In genomic region chr4:20618729-20619128, GRCh38 we compare ENCODE assay signal across 25 cellular contexts.
DNase-seq lines count a peak whose midpoint lies in the region; ATAC-seq and TF ChIP-seq lines count a peak whose summit lies in the region.
"Had no signal": no experiment of that assay in that cellular context is flagged by ENCODE, and none has a peak within 500 bp of the region (broad histone marks: within the 10 kb centered on the region; RNA-seq: fewer than 3 reads in every experiment).

No MANE protein-coding gene starts in this region.

- H3K27me3 ChIP-seq in endodermal cell (ENCODE audit: control insufficient read depth, insufficient read depth, low read length, poor library complexity, severe bottlenecking) (no peaks in the 10 kb centered on the region), upper lobe of right lung (no peaks in the 10 kb centered on the region)
- H3K27me3 ChIP-seq: BLaER1, brain microvascular endothelial cell, gastrocnemius medialis, transverse colon had no signal

- BruUV-seq in OCI-LY7 (replicated peaks; lab: Mats Ljungman, UMichigan): no TSS peak

- TF ChIP-seq CTCF in endodermal cell (conservative IDR thresholded peaks at IDR 0.05): no peak
- TF ChIP-seq CTCF in nephron progenitor cell (IDR thresholded peaks at IDR 0.05): no peak
- TF ChIP-seq CTCF in upper lobe of right lung (IDR thresholded peaks at IDR 0.05): no peak
- no peak for TF ChIP-seq CTCF in OCI-LY7 (conservative IDR thresholded peaks at IDR 0.05; ENCODE audit: low read length)

- no peak overlapping the region for H2AFZ ChIP-seq in OCI-LY7 (ENCODE audit: low read length)

- H4K20me1 ChIP-seq in OCI-LY7 (ENCODE audit: insufficient read depth, low read length): no peaks in the 10 kb centered on the region
- H4K20me1 ChIP-seq: BLaER1 had no signal

- POLR2A ChIA-PET in OCI-LY7 (lab: Charles Lee): no interaction called here

- H3K4me2 ChIP-seq in OCI-LY7 (ENCODE audit: low read length): no peak overlapping the region
- H3K4me2 ChIP-seq: BLaER1 had no signal

- H3K4me3 ChIP-seq in endodermal cell (ENCODE audit: low read length) (no peak overlapping the region), upper lobe of right lung (no peak overlapping the region), OCI-LY7 (ENCODE audit: low read depth, low read length, poor library complexity, severe bottlenecking) (no peak overlapping the region)
- H3K4me3 ChIP-seq: BLaER1, gastrocnemius medialis, prostate gland, transverse colon had no signal

- no peaks in the 10 kb centered on the region for H3K36me3 ChIP-seq in endodermal cell (ENCODE audit: control insufficient read depth, insufficient read depth, low read length)
- no peaks in the 10 kb centered on the region for H3K36me3 ChIP-seq in upper lobe of right lung
- no peaks in the 10 kb centered on the region for H3K36me3 ChIP-seq in OCI-LY7 (ENCODE audit: insufficient read depth, low read length)
- H3K36me3 ChIP-seq: BLaER1, brain microvascular endothelial cell, gastrocnemius medialis, neutrophil, prostate gland, transverse colon had no signal

- no peaks in the 10 kb centered on the region for H3K79me2 ChIP-seq in OCI-LY7 (ENCODE audit: insufficient read depth, low read depth, low read length)

- WGBS in endodermal cell (ENCODE audit: insufficient coverage in 1 of 2, insufficient read length in 1 of 2), 2 experiments: 72 to 82% methylated on average over 7 to 11 of the region's 12 CpGs

- H3K4me3 Mint-ChIP-seq in endodermal cell: no peak overlapping the region
- no peak overlapping the region for H3K4me3 Mint-ChIP-seq in nephron progenitor cell
- H3K4me3 Mint-ChIP-seq: activated CD8-positive, alpha-beta T cell treated with anti-CD3 and anti-CD28 coated beads for 36 hours; activated naive CD4-positive, alpha-beta T cell treated with anti-CD3 and anti-CD28 coated beads, Interleukin-2, amount 10 ng/mL, durations not matched to agents 7 days and 5 days; immature natural killer cell; memory B cell; stimulated activated effector memory CD8-positive, alpha-beta T cell treated with anti-CD3 and anti-CD28 coated beads, Interleukin-12 subunit alpha, Interleukin-12 subunit beta, amount 100 ng/mL, for 72 hours; T-helper 2 cell treated with Interferon-gamma antibody and Interleukin-4, amounts not matched to agents 5 μg/mL and 100 μg/mL, for 36 hours had no signal

- H3K36me3 Mint-ChIP-seq in endodermal cell (ENCODE audit: low read depth) (no peaks in the 10 kb centered on the region), nephron progenitor cell (ENCODE audit: low read depth) (peaks cover 48% of the 10 kb centered on the region)
- H3K36me3 Mint-ChIP-seq: activated naive CD4-positive, alpha-beta T cell treated with anti-CD3 and anti-CD28 coated beads, Interleukin-2, amount 10 ng/mL, durations not matched to agents 7 days and 5 days; memory B cell; stimulated activated effector memory CD8-positive, alpha-beta T cell treated with anti-CD3 and anti-CD28 coated beads, Interleukin-12 subunit alpha, Interleukin-12 subunit beta, amount 100 ng/mL, for 72 hours had no signal

- no peaks in the 10 kb centered on the region for H3K9me3 Mint-ChIP-seq in endodermal cell
- no peaks in the 10 kb centered on the region for H3K9me3 Mint-ChIP-seq in nephron progenitor cell
- H3K9me3 Mint-ChIP-seq: activated CD8-positive, alpha-beta T cell treated with anti-CD3 and anti-CD28 coated beads for 36 hours; activated naive CD4-positive, alpha-beta T cell treated with anti-CD3 and anti-CD28 coated beads, Interleukin-2, amount 10 ng/mL, durations not matched to agents 7 days and 5 days; memory B cell; stimulated activated effector memory CD8-positive, alpha-beta T cell treated with anti-CD3 and anti-CD28 coated beads, Interleukin-12 subunit alpha, Interleukin-12 subunit beta, amount 100 ng/mL, for 72 hours; T-helper 2 cell treated with Interferon-gamma antibody and Interleukin-4, amounts not matched to agents 5 μg/mL and 100 μg/mL, for 36 hours had no signal

- H3K27ac Mint-ChIP-seq in endodermal cell: peak overlapping the region; percentile 70
- peak overlapping the region; percentile 95 for H3K27ac Mint-ChIP-seq in nephron progenitor cell
- H3K27ac Mint-ChIP-seq: activated CD8-positive, alpha-beta T cell treated with anti-CD3 and anti-CD28 coated beads for 36 hours; activated naive CD4-positive, alpha-beta T cell treated with anti-CD3 and anti-CD28 coated beads, Interleukin-2, amount 10 ng/mL, durations not matched to agents 7 days and 5 days; immature natural killer cell; memory B cell; stimulated activated effector memory CD8-positive, alpha-beta T cell treated with anti-CD3 and anti-CD28 coated beads, Interleukin-12 subunit alpha, Interleukin-12 subunit beta, amount 100 ng/mL, for 72 hours; T-helper 2 cell treated with Interferon-gamma antibody and Interleukin-4, amounts not matched to agents 5 μg/mL and 100 μg/mL, for 36 hours had no signal

- CTCF ChIA-PET in OCI-LY7 (lab: Charles Lee; ENCODE audit: unreplicated experiment): no interaction called here

- peak; percentile 22 for DNase-seq in NCI-H187 treated with DMSO at 0.1 percent for 48 hours (lab: John Stamatoyannopoulos, UW)
- peak; percentile 49 for DNase-seq in endodermal cell
- peak; percentile 6 for DNase-seq in nephron progenitor cell
- no peak for DNase-seq in upper lobe of right lung
- no peak for DNase-seq in globus pallidus (ENCODE audit: low spot score)
- DNase-seq in DMS153 (lab: John Stamatoyannopoulos, UW): no peak
- DNase-seq in OCI-LY7 (ENCODE audit: low spot score): no peak
- DNase-seq: activated CD8-positive, alpha-beta T cell treated with anti-CD3 and anti-CD28 coated beads for 36 hours; activated naive CD4-positive, alpha-beta T cell treated with anti-CD3 and anti-CD28 coated beads, Interleukin-2, amount 10 ng/mL, durations not matched to agents 7 days and 5 days; brain microvascular endothelial cell; immature natural killer cell; KBM-7; left cardiac atrium; NCI-H1105 treated with DMSO at 0.1 percent for 48 hours; NCI-H2029; NCI-H526; SHP77 treated with DMSO at 0.1 percent for 48 hours had no signal

- H3K27me3 Mint-ChIP-seq in endodermal cell (ENCODE audit: insufficient read depth): no peaks in the 10 kb centered on the region
- H3K27me3 Mint-ChIP-seq in nephron progenitor cell (ENCODE audit: low read depth, poor library complexity): no peaks in the 10 kb centered on the region
- H3K27me3 Mint-ChIP-seq: activated naive CD4-positive, alpha-beta T cell treated with anti-CD3 and anti-CD28 coated beads, Interleukin-2, amount 10 ng/mL, durations not matched to agents 7 days and 5 days had no signal

- intact Hi-C loops in upper lobe of right lung (cut with DNase I): no loop called here
- intact Hi-C loops in OCI-LY7 (cut with micrococcal nuclease; ENCODE audit: unreplicated experiment): no loop called here

- H3K9ac ChIP-seq in endodermal cell (ENCODE audit: extremely low read depth, low read length, poor library complexity, severe bottlenecking): no peak overlapping the region
- H3K9ac ChIP-seq: BLaER1 had no signal

- peaks cover 4% of the 10 kb centered on the region for H3K4me1 Mint-ChIP-seq in endodermal cell
- peaks cover 51% of the 10 kb centered on the region for H3K4me1 Mint-ChIP-seq in nephron progenitor cell

- no peak for ATAC-seq in upper lobe of right lung
- ATAC-seq: activated CD8-positive, alpha-beta T cell treated with anti-CD3 and anti-CD28 coated beads for 36 hours; gastrocnemius medialis; stimulated activated effector memory CD8-positive, alpha-beta T cell treated with anti-CD3 and anti-CD28 coated beads, Interleukin-12 subunit alpha, Interleukin-12 subunit beta, amount 100 ng/mL, for 72 hours had no signal

- H3K27ac ChIP-seq in endodermal cell (ENCODE audit: low read depth, low read length) (peak overlapping the region; percentile 44), upper lobe of right lung (peak overlapping the region; percentile 31), OCI-LY7 (ENCODE audit: low read depth, low read length, poor library complexity, severe bottlenecking) (no peak overlapping the region)
- H3K27ac ChIP-seq: BLaER1, brain microvascular endothelial cell, gastrocnemius medialis, neutrophil, prostate gland had no signal

- peaks cover 5% of the 10 kb centered on the region for H3K4me1 ChIP-seq in endodermal cell (ENCODE audit: control insufficient read depth, insufficient read depth, low read length)
- peaks cover 22% of the 10 kb centered on the region for H3K4me1 ChIP-seq in upper lobe of right lung
- H3K4me1 ChIP-seq in OCI-LY7 (ENCODE audit: insufficient read depth, low read length, poor library complexity, severe bottlenecking): no peaks in the 10 kb centered on the region
- H3K4me1 ChIP-seq: BLaER1, gastrocnemius medialis, prostate gland had no signal

- H3K9me3 ChIP-seq in endodermal cell (ENCODE audit: control insufficient read depth, low read length) (no peaks in the 10 kb centered on the region), upper lobe of right lung (no peaks in the 10 kb centered on the region), OCI-LY7 (ENCODE audit: low read length) (no peaks in the 10 kb centered on the region)
- H3K9me3 ChIP-seq: BLaER1, gastrocnemius medialis, neutrophil, prostate gland, transverse colon had no signal

- H3K9me2 ChIP-seq in OCI-LY7 (ENCODE audit: insufficient read depth, low read length): no peaks in the 10 kb centered on the region

Comparison
In these comparisons a context has a peak if more than half of its experiments do, and no peak if none do; other contexts are left out.
1. DNase-seq: peak in NCI-H187 treated with DMSO at 0.1 percent for 48 hours (single experiment), endodermal cell (single experiment) and nephron progenitor cell (single experiment); none in upper lobe of right lung (single experiment), globus pallidus (single experiment), DMS153 (single experiment) and OCI-LY7 (single experiment).